Comparison of ENCODE assay signal across 9 cellular contexts in genomic region chr12:22627351-22627750, GRCh38. TPM values are rescaled to one million over a fixed set of nuclear protein-coding genes. Genes with fewer than 3 reads are reported as not detected.
A peak's percentile ranks its signal among the peaks of the same experiment; 100 is the strongest.
DNase-seq lines count a peak whose midpoint lies in the region; TF ChIP-seq lines count a peak whose summit lies in the region.
"Had no signal": no experiment of that assay in that cellular context is flagged by ENCODE, and none has a peak within 500 bp of the region (broad histone marks: within the 10 kb centered on the region; RNA-seq: fewer than 3 reads in every experiment).

No MANE protein-coding gene starts in this region.

- H3K27me3 Mint-ChIP-seq in CD4-positive, alpha-beta memory T cell: peaks cover 0 to 3% of the 10 kb centered on the region in 2 donors
- no peaks in the 10 kb centered on the region for H3K27me3 Mint-ChIP-seq in nephron progenitor cell (ENCODE audit: low read depth, poor library complexity)

- H3K9me3 ChIP-seq in CD4-positive, alpha-beta memory T cell (ENCODE audit: control insufficient read depth in 1 of 2, low read length in 2 of 2): no peaks in the 10 kb centered on the region
- H3K9me3 ChIP-seq in duodenal mucosa (ENCODE audit: control insufficient read depth in 1 of 2, low read length in 2 of 2): no peaks in the 10 kb centered on the region

- peak overlapping the region; percentile 72 to 94 (median 76) for H3K4me3 Mint-ChIP-seq in CD4-positive, alpha-beta memory T cell
- H3K4me3 Mint-ChIP-seq in nephron progenitor cell: peak overlapping the region; percentile 99

- peaks cover 0 to 20% of the 10 kb centered on the region in 2 donors for H3K36me3 Mint-ChIP-seq in CD4-positive, alpha-beta memory T cell
- peaks cover 25% of the 10 kb centered on the region for H3K36me3 Mint-ChIP-seq in nephron progenitor cell (ENCODE audit: low read depth)

- peak overlapping the region; percentile 28 for H3K27ac ChIP-seq in CD4-positive, alpha-beta memory T cell (ENCODE audit: low read depth, low read length)
- peak overlapping the region; percentile 17 for H3K27ac ChIP-seq in duodenal mucosa (ENCODE audit: low read depth, low read length)

- H3K36me3 ChIP-seq in CD4-positive, alpha-beta memory T cell (ENCODE audit: insufficient read depth, low read length): no peaks in the 10 kb centered on the region
- H3K36me3 ChIP-seq in duodenal mucosa (ENCODE audit: control insufficient read depth in 1 of 2, insufficient read depth in 2 of 2, low read length in 2 of 2): no peaks in the 10 kb centered on the region

- H3K27ac Mint-ChIP-seq in CD4-positive, alpha-beta memory T cell: peak overlapping the region; percentile 60 to 95 (median 86)
- no peak overlapping the region for H3K27ac Mint-ChIP-seq in nephron progenitor cell

- peak overlapping the region in 1 of 2 donors; percentile 3 for H3K4me3 ChIP-seq in CD4-positive, alpha-beta memory T cell (ENCODE audit: low read length in 2 of 2)
- H3K4me3 ChIP-seq in NB4 (ENCODE audit: low read depth, low read length): peak overlapping the region; percentile 86
- peak overlapping the region; percentile 67 to 98 for H3K4me3 ChIP-seq in duodenal mucosa (ENCODE audit: low read depth in 1 of 2, low read length in 2 of 2)

- TF ChIP-seq POLR2A in NB4 (IDR thresholded peaks at IDR 0.05; ENCODE audit: extremely low read depth, insufficient read length): no peak

- DNase-seq in CD4-positive, alpha-beta memory T cell: peak in 1 of 5 donors; percentile 9
- no peak for DNase-seq in NB4 (ENCODE audit: low read depth)
- DNase-seq in nephron progenitor cell: no peak
- DNase-seq in NCI-H524 treated with DMSO at 0.1 percent for 48 hours (lab: John Stamatoyannopoulos, UW): no peak
- DNase-seq in DMS153 treated with DMSO at 0.1 percent for 48 hours (lab: John Stamatoyannopoulos, UW; ENCODE audit: unreplicated experiment): no peak
- DNase-seq in SKM-1 (lab: John Stamatoyannopoulos, UW; ENCODE audit: unreplicated experiment): no peak
- DNase-seq in HT-29 (ENCODE audit: low spot score): no peak
- DNase-seq: NCI-H1417 had no signal

- H3K27me3 ChIP-seq in CD4-positive, alpha-beta memory T cell (ENCODE audit: insufficient read depth, low read length): no peaks in the 10 kb centered on the region
- H3K27me3 ChIP-seq in duodenal mucosa (ENCODE audit: control insufficient read depth in 1 of 2, insufficient read depth in 2 of 2, low read length in 2 of 2): no peaks in the 10 kb centered on the region

- POLR2A ChIA-PET in CD4-positive, alpha-beta memory T cell (lab: Charles Lee; ENCODE audit: partially characterized antibody): interaction anchor here (0.6 to 5.7 kb wide), 3 partner anchors 84 to 293 kb away, joined by 3 to 74 read pairs (median 3); partner anchors contain the start of genes C2CD5 and ST8SIA1

- intact Hi-C loops in CD4-positive, alpha-beta memory T cell (cut with micrococcal nuclease): loop anchor here (2.0 to 10.0 kb wide), 6 partner anchors 15 to 1173 kb away; partner anchors contain the start of genes CMAS, GOLT1B, RECQL and ST8SIA1

- peak overlapping the region; percentile 62 to 100 for H3K9ac ChIP-seq in duodenal mucosa (ENCODE audit: low read depth in 1 of 2, low read length in 2 of 2)

- peaks cover 0 to 3% (median 0%) of the 10 kb centered on the region in 8 donors for H3K9me3 Mint-ChIP-seq in CD4-positive, alpha-beta memory T cell
- H3K9me3 Mint-ChIP-seq in nephron progenitor cell: no peaks in the 10 kb centered on the region

- H3K4me1 Mint-ChIP-seq in CD4-positive, alpha-beta memory T cell: peaks cover 33 to 63% (median 50%) of the 10 kb centered on the region in 4 donors
- peaks cover 50% of the 10 kb centered on the region for H3K4me1 Mint-ChIP-seq in nephron progenitor cell

- TF ChIP-seq CTCF in NB4 (IDR thresholded peaks at IDR 0.05; ENCODE audit: low read depth, low read length): no peak
- TF ChIP-seq CTCF in nephron progenitor cell (IDR thresholded peaks at IDR 0.05): no peak

- CTCF ChIA-PET in CD4-positive, alpha-beta memory T cell (lab: Charles Lee; ENCODE audit: partially characterized antibody): interaction anchor here (0.6 to 2.4 kb wide), 3 partner anchors 8 to 101 kb away, joined by 3 to 19 read pairs (median 3); no protein-coding TSS in a partner anchor

- peaks cover 42% of the 10 kb centered on the region for H3K4me1 ChIP-seq in CD4-positive, alpha-beta memory T cell (ENCODE audit: insufficient read depth, low read length)
- peaks cover 15 to 24% of the 10 kb centered on the region in 2 donors for H3K4me1 ChIP-seq in duodenal mucosa (ENCODE audit: control insufficient read depth in 1 of 2, insufficient read depth in 2 of 2, low read length in 2 of 2)

RNA-seq across cellular contexts. Expression of gene ETNK1, which starts 2.4 kb away (rescaled TPM):
- 10 to 100 TPM; 81.1 to 88.1 TPM for total RNA-seq in CD4-positive, alpha-beta memory T cell
- polyA plus RNA-seq in CD4-positive, alpha-beta memory T cell: 10 to 100 TPM; 17.0 to 18.7 TPM
- total RNA-seq in HT-29 (2014; rRNA removed; shearing (Covaris generic)): 47.1 and 52.3 TPM in 2 replicates
